8 cellular contexts compared by ENCODE assay signal in genomic region chr7:1533255-1533568, GRCh38. TPM values are rescaled to one million over a fixed set of nuclear protein-coding genes. Genes with fewer than 3 reads are reported as not detected.
A peak's percentile ranks its signal among the peaks of the same experiment; 100 is the strongest.
DNase-seq lines count a peak whose midpoint lies in the region; ATAC-seq and TF ChIP-seq lines count a peak whose summit lies in the region.

No MANE protein-coding gene starts in this region.

- H3K4me3 Mint-ChIP-seq in chondrocyte (ENCODE audit: unreplicated experiment) = peak overlapping the region; percentile 77
- H3K4me3 Mint-ChIP-seq in naive thymus-derived CD8-positive, alpha-beta T cell = peak overlapping the region; percentile 86 to 94 (median 91)

- H3K9me3 ChIP-seq in A673 (ENCODE audit: low read depth, low read length, poor library complexity, severe bottlenecking) = no peaks in the 10 kb centered on the region
- no peaks in the 10 kb centered on the region for H3K9me3 ChIP-seq in HUES64 (ENCODE audit: insufficient read depth, low read depth, low read length)

- BruUV-seq in A673 (replicated peaks; lab: Mats Ljungman, UMichigan) = no TSS peak

- H3K4me1 Mint-ChIP-seq in chondrocyte (ENCODE audit: low read depth) = peaks cover 48% of the 10 kb centered on the region
- peaks cover 19 to 42% (median 35%) of the 10 kb centered on the region in 4 donors for H3K4me1 Mint-ChIP-seq in naive thymus-derived CD8-positive, alpha-beta T cell

- H3K4me3 ChIP-seq in A673 (ENCODE audit: low read depth, low read length, poor library complexity, severe bottlenecking) (peak overlapping the region; percentile 52), HUES64 (ENCODE audit: low read length) (no peak overlapping the region)

- peak overlapping the region; percentile 59; the same call in 1 of the 2 replicates for H3K9ac ChIP-seq in HUES64 (ENCODE audit: low read depth, low read length)

- no peaks in the 10 kb centered on the region for H3K27me3 Mint-ChIP-seq in chondrocyte (ENCODE audit: low read depth)
- H3K27me3 Mint-ChIP-seq in naive thymus-derived CD8-positive, alpha-beta T cell = no peaks in the 10 kb centered on the region

- TF ChIP-seq CTCF in A673 (conservative IDR thresholded peaks at IDR 0.05; ENCODE audit: low read depth, low read length) = no peak
- no peak for TF ChIP-seq CTCF in chondrocyte (IDR thresholded peaks at IDR 0.05)

- H3K4me1 ChIP-seq in A673 (ENCODE audit: insufficient read depth, low read length, poor library complexity, severe bottlenecking) (peaks cover 49% of the 10 kb centered on the region), HUES64 (ENCODE audit: insufficient read depth, low read length) (peaks cover 41% of the 10 kb centered on the region)

- POLR2A ChIA-PET in A673 (lab: Charles Lee; ENCODE audit: low non-redundant PET) = no interaction called here
- POLR2A ChIA-PET in naive thymus-derived CD8-positive, alpha-beta T cell (lab: Charles Lee) = interaction anchor here (1.0 to 4.3 kb wide), 9 partner anchors 8 to 820 kb away, joined by 4 to 29 read pairs (median 7); partner anchors contain the start of genes INTS1, PSMG3 and TMEM184A

- H3K27ac Mint-ChIP-seq in chondrocyte (ENCODE audit: unreplicated experiment) = peak overlapping the region; percentile 98
- H3K27ac Mint-ChIP-seq in naive thymus-derived CD8-positive, alpha-beta T cell = peak overlapping the region; percentile 91 to 98 (median 97)

- 76% methylated on average over 9 of the region's 9 CpGs for WGBS in HUES64

- no peak for DNase-seq in A673 (ENCODE audit: low spot score)
- DNase-seq in chondrocyte (ENCODE audit: low spot score) = no peak
- DNase-seq in naive thymus-derived CD8-positive, alpha-beta T cell = no peak
- DNase-seq in NCI-H1417 treated with DMSO at 0.1 percent for 48 hours (lab: John Stamatoyannopoulos, UW) = no peak
- no peak for DNase-seq in germinal center (ENCODE audit: low spot score)

- H3K36me3 ChIP-seq in A673 (ENCODE audit: insufficient read depth, low read length, poor library complexity, severe bottlenecking) (no peaks in the 10 kb centered on the region), HUES64 (ENCODE audit: insufficient read depth, low read length) (no peaks in the 10 kb centered on the region)

- ATAC-seq in naive thymus-derived CD8-positive, alpha-beta T cell = no peak
- ATAC-seq in HG03432 (IDR thresholded peaks at IDR 0.05; ENCODE audit: unreplicated experiment) (no peak), HG03039 (IDR thresholded peaks at IDR 0.05; ENCODE audit: unreplicated experiment) (no peak)

- no peaks in the 10 kb centered on the region for H3K27me3 ChIP-seq in A673 (replicated peaks; ENCODE audit: insufficient read depth, low read depth, low read length, poor library complexity)
- no peaks in the 10 kb centered on the region; the same call in 1 of the 2 replicates for H3K27me3 ChIP-seq in HUES64 (ENCODE audit: insufficient read depth, low read length)

- H3K9me3 Mint-ChIP-seq in chondrocyte (ENCODE audit: low read depth) = no peaks in the 10 kb centered on the region
- no peaks in the 10 kb centered on the region for H3K9me3 Mint-ChIP-seq in naive thymus-derived CD8-positive, alpha-beta T cell

- H3K27ac ChIP-seq in A673 (ENCODE audit: low read depth, low read length, poor library complexity, severe bottlenecking) = peak overlapping the region; percentile 41
- H3K27ac ChIP-seq in HUES64 (ENCODE audit: low read depth, low read length) = 0 out of 2 replicates have a peak overlapping the region, but pooled peaks have one; percentile 12

- H3K36me3 Mint-ChIP-seq in chondrocyte (ENCODE audit: low read depth) = no peaks in the 10 kb centered on the region
- peaks cover 0 to 16% (median 0%) of the 10 kb centered on the region in 3 donors for H3K36me3 Mint-ChIP-seq in naive thymus-derived CD8-positive, alpha-beta T cell

- CTCF ChIA-PET in A673 (lab: Charles Lee) = no interaction called here

- intact Hi-C loops in A673 (cut with micrococcal nuclease; ENCODE audit: unreplicated experiment) = no loop called here

RNA-seq across cellular contexts. Expression of gene MAFK, which starts 2.7 kb away (rescaled TPM):
- 14.6 and 16.7 TPM in 2 replicates for total RNA-seq in A673 (2021)
- polyA plus RNA-seq in HUES64 (2013, experiment 1 of 2) = 5.4 TPM
- 5.5 TPM for polyA plus RNA-seq in HUES64 (2013, experiment 2 of 2)
- total RNA-seq in chondrocyte = 21.4 to 36.1 TPM (median 35.9 TPM) in 3 replicates
- total RNA-seq in naive thymus-derived CD8-positive, alpha-beta T cell = 10 to 100 TPM; 55.1 to 56.1 TPM
- under 1 TPM; 0.33 to 0.56 (median 0.46) TPM for polyA plus RNA-seq in naive thymus-derived CD8-positive, alpha-beta T cell

RNA-seq across cellular contexts. Expression of gene TMEM184A, which starts 22.8 kb away (rescaled TPM):
- total RNA-seq in A673 (2021) (not detected in 2 replicates), chondrocyte (0.07 to 0.22 TPM (median 0.15 TPM) in 3 replicates)
- 0.85 TPM for polyA plus RNA-seq in HUES64 (2013, experiment 1 of 2)
- 0.89 TPM for polyA plus RNA-seq in HUES64 (2013, experiment 2 of 2)
- total RNA-seq in naive thymus-derived CD8-positive, alpha-beta T cell = not detected
- under 1 TPM in 1 of 3 donors, not detected in 2; 0.04 TPM for polyA plus RNA-seq in naive thymus-derived CD8-positive, alpha-beta T cell

RNA-seq across cellular contexts. Expression of gene INTS1, which starts 29.0 kb away (rescaled TPM):
- total RNA-seq in A673 (2021) (129 and 141 TPM in 2 replicates), chondrocyte (74.8 to 94.4 TPM (median 80.4 TPM) in 3 replicates)
- polyA plus RNA-seq in HUES64 (2013, experiment 1 of 2) = 52.0 TPM
- 50.7 TPM for polyA plus RNA-seq in HUES64 (2013, experiment 2 of 2)
- 100 to 1,000 TPM; 129 to 136 TPM for total RNA-seq in naive thymus-derived CD8-positive, alpha-beta T cell
- polyA plus RNA-seq in naive thymus-derived CD8-positive, alpha-beta T cell = 10 to 100 TPM in 2 of 3 donors, 1 to 10 TPM in 1; 9.1 to 24.6 (median 18.5) TPM

RNA-seq across cellular contexts. Expression of gene PSMG3, which starts 36.6 kb away (rescaled TPM):
- 54.9 and 57.9 TPM in 2 replicates for total RNA-seq in A673 (2021)
- polyA plus RNA-seq in HUES64 (2013, experiment 1 of 2) = 39.5 TPM
- 35.7 TPM for polyA plus RNA-seq in HUES64 (2013, experiment 2 of 2)
- total RNA-seq in chondrocyte = 29.9 to 31.9 TPM (median 31.7 TPM) in 3 replicates
- 10 to 100 TPM; 24.3 to 26.1 TPM for total RNA-seq in naive thymus-derived CD8-positive, alpha-beta T cell
- polyA plus RNA-seq in naive thymus-derived CD8-positive, alpha-beta T cell = 10 to 100 TPM; 43.5 to 45.8 (median 45.4) TPM
